Comparison of ENCODE assay signal across 10 cellular contexts in the genomic region with DNA sequence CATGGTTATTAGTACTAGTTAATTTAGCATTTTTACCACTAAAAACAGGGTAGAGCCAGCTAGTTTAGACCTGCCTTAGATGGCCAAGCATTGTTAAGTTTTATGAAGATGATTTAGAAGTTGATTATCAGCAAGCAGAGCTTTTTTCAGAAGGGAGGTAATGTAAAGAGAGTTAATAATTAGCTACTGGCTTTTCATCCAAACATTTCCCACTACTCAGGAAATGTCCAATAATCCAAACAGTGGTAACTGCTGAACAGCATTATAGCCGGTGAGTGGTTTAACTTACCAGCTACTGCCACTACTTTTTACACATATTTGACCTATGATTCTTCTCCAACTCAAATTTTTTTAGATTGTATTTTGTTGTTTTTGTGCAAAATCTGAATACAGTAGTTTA. TPM values are rescaled to one million over a fixed set of nuclear protein-coding genes. Genes with fewer than 3 reads are reported as not detected.
DNase-seq lines count a peak whose midpoint lies in the region; TF ChIP-seq lines count a peak whose summit lies in the region.
"Had no signal": no experiment of that assay in that cellular context is flagged by ENCODE, and none has a peak within 500 bp of the region (broad histone marks: within the 10 kb centered on the region; RNA-seq: fewer than 3 reads in every experiment).

No MANE protein-coding gene starts in this region.

- no peaks in the 10 kb centered on the region for H3K27me3 ChIP-seq in hepatocyte
- peaks cover 0 to 4% (median 0%) of the 10 kb centered on the region in 3 donors for H3K27me3 ChIP-seq in skeletal muscle tissue (ENCODE audit: control insufficient read depth in 3 of 3, insufficient read depth in 3 of 3, low read length in 3 of 3)

- DNase-seq in DMS53 treated with DMSO at 0.1 percent for 48 hours (lab: John Stamatoyannopoulos, UW; ENCODE audit: unreplicated experiment) (peak; percentile 22), SW480 (ENCODE audit: low spot score) (peak; percentile 27), hepatocyte (ENCODE audit: low spot score) (no peak), NCI-H446 (lab: John Stamatoyannopoulos, UW) (no peak), erythroblast (lab: John Stamatoyannopoulos, UW) (no peak), substantia nigra (lab: John Stamatoyannopoulos, UW) (no peak), GM03348 (ENCODE audit: low spot score) (no peak)
- DNase-seq: activated effector memory CD4-positive, alpha-beta T cell treated with Interleukin-2 at 50 U/mL for 16 hours; NCI-H1436 had no signal

- H2AFZ ChIP-seq in hepatocyte: no peak overlapping the region

- H3K4me1 ChIP-seq in hepatocyte (ENCODE audit: insufficient read depth): peaks cover 5% of the 10 kb centered on the region
- peaks cover 5 to 15% (median 14%) of the 10 kb centered on the region in 3 donors for H3K4me1 ChIP-seq in skeletal muscle tissue (ENCODE audit: control insufficient read depth in 3 of 3, insufficient read depth in 3 of 3, low read length in 3 of 3)

- peaks cover 50% of the 10 kb centered on the region for H3K79me2 ChIP-seq in hepatocyte

- H3K4me2 ChIP-seq in hepatocyte: peak overlapping the region; percentile 92

- 14% methylated on average over 1 of the region's 1 CpG for WGBS in hepatocyte (ENCODE audit: low lambda C conversion rate, missing lambda C conversion rate)

- no peaks in the 10 kb centered on the region for H3K9me3 ChIP-seq in hepatocyte (ENCODE audit: low read depth)
- no peaks in the 10 kb centered on the region for H3K9me3 ChIP-seq in skeletal muscle tissue (ENCODE audit: control insufficient read depth in 3 of 3, low read length in 3 of 3)

- no peak for TF ChIP-seq CTCF in hepatocyte (IDR thresholded peaks at IDR 0.05; ENCODE audit: poor library complexity)

- H3K27ac ChIP-seq in hepatocyte (peak overlapping the region; percentile 90), skeletal muscle tissue (ENCODE audit: low read depth, low read length) (peak overlapping the region; percentile 80), substantia nigra (ENCODE audit: low read depth, low read length, poor library complexity, severe bottlenecking) (no peak overlapping the region)

- peak overlapping the region; percentile 51 to 82 (median 78) for H3K9ac ChIP-seq in skeletal muscle tissue (ENCODE audit: low read depth in 1 of 3, low read length in 3 of 3)

- no peaks in the 10 kb centered on the region for H3K9me2 ChIP-seq in hepatocyte (replicated peaks; ENCODE audit: insufficient read depth)

- H3K36me3 ChIP-seq in hepatocyte (replicated peaks; ENCODE audit: insufficient read depth, low read depth): no peaks in the 10 kb centered on the region
- no peaks in the 10 kb centered on the region for H3K36me3 ChIP-seq in skeletal muscle tissue (ENCODE audit: control insufficient read depth in 3 of 3, insufficient read depth in 3 of 3, low read length in 3 of 3)

- no peak for TF ChIP-seq POLR2A in erythroblast (IDR thresholded peaks at IDR 0.05; ENCODE audit: low read length)

- no peaks in the 10 kb centered on the region for H4K20me1 ChIP-seq in hepatocyte (ENCODE audit: insufficient read depth, poor library complexity, severe bottlenecking)

- peak overlapping the region; percentile 77 for H3K4me3 ChIP-seq in hepatocyte
- H3K4me3 ChIP-seq in skeletal muscle tissue (ENCODE audit: low read length in 3 of 3): peak overlapping the region; percentile 78 to 84 (median 83)

RNA-seq across cellular contexts. Expression of a gene that starts 1.7 kb away (rescaled TPM):
- total RNA-seq in hepatocyte (40.3 and 46.9 TPM in 2 replicates), skeletal muscle tissue (22.4 TPM)
- 13.4 and 15.0 TPM in 2 replicates for polyA plus RNA-seq in hepatocyte

RNA-seq across cellular contexts. Expression of a gene that starts 1.7 kb away (rescaled TPM):
- total RNA-seq in hepatocyte (21.9 and 24.3 TPM in 2 replicates), skeletal muscle tissue (18.8 TPM)
- polyA plus RNA-seq in hepatocyte: 27.0 and 28.2 TPM in 2 replicates

Comparison
In these comparisons a context has a peak if more than half of its experiments do, and no peak if none do; other contexts are left out.
1. DNase-seq: peak in DMS53 treated with DMSO at 0.1 percent for 48 hours (single experiment) and SW480 (single experiment); none in hepatocyte (single experiment), NCI-H446 (0 of 2), erythroblast (0 of 2), substantia nigra (0 of 49) and GM03348 (single experiment).